ENCODE assay signal across 29 cellular contexts in the genomic region with DNA sequence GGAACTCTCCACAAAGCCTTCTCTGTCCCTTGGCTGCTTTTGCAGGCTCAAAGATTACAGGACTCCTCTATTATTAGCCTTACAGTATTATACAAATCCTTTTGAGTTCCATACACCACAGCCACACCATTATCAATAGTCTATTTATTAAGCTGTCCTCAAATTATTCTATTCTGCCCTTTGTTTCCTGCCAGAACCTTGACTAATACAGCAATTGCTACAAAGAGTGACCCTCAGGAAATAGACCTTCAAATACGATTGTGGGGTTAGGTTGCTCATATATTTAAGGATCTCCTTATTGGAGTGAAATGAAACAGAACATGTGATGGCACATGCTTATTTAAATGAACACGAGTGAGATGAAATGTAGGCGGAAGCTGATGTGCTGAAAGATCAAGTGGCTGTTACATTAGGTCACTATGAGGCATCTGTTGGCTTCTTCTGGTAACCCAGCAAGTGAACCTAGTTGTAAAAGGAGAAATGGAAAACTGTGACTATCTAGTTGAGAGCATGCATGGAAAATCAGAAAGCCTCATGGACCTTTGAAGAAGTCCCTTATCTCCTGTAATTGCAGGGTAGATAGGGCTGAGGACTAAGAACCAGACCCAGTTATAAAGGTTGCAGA.
"Had no signal": no experiment of that assay in that cellular context is flagged by ENCODE, and none has a peak within 500 bp of the region (broad histone marks: within the 10 kb centered on the region; RNA-seq: fewer than 3 reads in every experiment).

No MANE protein-coding gene starts in this region.

- H3K36me3 ChIP-seq: colonic mucosa, gastroesophageal sphincter, heart left ventricle, ovary, right lobe of liver, suprapubic skin, transverse colon, upper lobe of right lung, uterus had no signal

- FAIRE-seq: islet of Langerhans had no signal

- H3K27me3 ChIP-seq: colonic mucosa, gastroesophageal sphincter, heart left ventricle, ovary, right lobe of liver, suprapubic skin, transverse colon, upper lobe of right lung, uterus had no signal

- ATAC-seq: esophagus mucosa; gastroesophageal sphincter; left colon; natural killer cell; psoas muscle; right lobe of liver; stimulated activated naive CD8-positive, alpha-beta T cell treated with anti-CD3 and anti-CD28 coated beads, Interleukin-15, amount 100 ng/mL, for 72 hours; upper lobe of right lung had no signal

- H3K4me2 ChIP-seq: smooth muscle cell had no signal

- H3K4me1 ChIP-seq: colonic mucosa, gastroesophageal sphincter, psoas muscle, right lobe of liver, suprapubic skin, transverse colon, upper lobe of right lung, uterus had no signal

- DNase-seq: colonic mucosa; effector CD8-positive, alpha-beta T cell; endodermal cell; foreskin fibroblast; heart left ventricle; hippocampal formation; left colon; natural killer cell; occipital lobe; ovary; posterior cingulate gyrus; psoas muscle; right lobe of liver; stimulated activated CD4-positive, alpha-beta T cell treated with anti-CD3 and anti-CD28 coated beads, Interleukin-12 subunit alpha, Interleukin-12 subunit beta, amount 100 ng/mL, for 4 hours; stimulated activated CD4-positive, alpha-beta T cell treated with anti-CD3 and anti-CD28 coated beads, Interleukin-1b, Interleukin-23, amount 100 ng/mL, for 48 hours; stimulated activated CD4-positive, alpha-beta T cell treated with anti-CD3 and anti-CD28 coated beads, Interleukin-4, amount 100 ng/mL, for 1 hour; stimulated activated CD8-positive, alpha-beta memory T cell treated with anti-CD3 and anti-CD28 coated beads, Interleukin-4, amount 100 ng/mL, for 48 hours; stimulated activated naive CD4-positive, alpha-beta T cell; stimulated activated naive CD8-positive, alpha-beta T cell treated with anti-CD3 and anti-CD28 coated beads, Interleukin-15, amount 100 ng/mL, for 72 hours; transverse colon; upper lobe of right lung; uterus had no signal

- H3K4me3 ChIP-seq: colonic mucosa, gastroesophageal sphincter, heart left ventricle, lung, ovary, psoas muscle, right lobe of liver, smooth muscle cell, suprapubic skin, transverse colon, upper lobe of right lung, uterus had no signal

- H3K27ac ChIP-seq: colonic mucosa, epithelial cell of prostate, gastroesophageal sphincter, heart left ventricle, ovary, psoas muscle, right lobe of liver, suprapubic skin, transverse colon, upper lobe of right lung, uterus had no signal

- H3K9me3 ChIP-seq: colonic mucosa, gastroesophageal sphincter, heart left ventricle, ovary, psoas muscle, right lobe of liver, suprapubic skin, transverse colon, upper lobe of right lung, uterus had no signal
